11 cellular contexts compared by ENCODE assay signal in genomic region chr9:81560851-81561732, GRCh38.
DNase-seq lines count a peak whose midpoint lies in the region; ATAC-seq and TF ChIP-seq lines count a peak whose summit lies in the region.
"Had no signal": no experiment of that assay in that cellular context is flagged by ENCODE, and none has a peak within 500 bp of the region (broad histone marks: within the 10 kb centered on the region; RNA-seq: fewer than 3 reads in every experiment).

No MANE protein-coding gene starts in this region.

- H3K27ac Mint-ChIP-seq in activated CD8-positive, alpha-beta T cell treated with anti-CD3 and anti-CD28 coated beads, Interleukin-2, amount 10 ng/mL, durations not matched to agents 7 days and 5 days: no peak overlapping the region
- no peak overlapping the region for H3K27ac Mint-ChIP-seq in stimulated activated effector memory CD8-positive, alpha-beta T cell treated with anti-CD3 and anti-CD28 coated beads, Interleukin-12 subunit alpha, Interleukin-12 subunit beta, amount 100 ng/mL, for 72 hours
- H3K27ac Mint-ChIP-seq: activated T-helper 17 cell treated with anti-CD3 and anti-CD28 coated beads, Interleukin-2, amount 50 U/mL, for 72 hours had no signal

- no peaks in the 10 kb centered on the region for H3K36me3 Mint-ChIP-seq in activated CD8-positive, alpha-beta T cell treated with anti-CD3 and anti-CD28 coated beads, Interleukin-2, amount 10 ng/mL, durations not matched to agents 7 days and 5 days (ENCODE audit: low read depth)
- H3K36me3 Mint-ChIP-seq in stimulated activated effector memory CD8-positive, alpha-beta T cell treated with anti-CD3 and anti-CD28 coated beads, Interleukin-12 subunit alpha, Interleukin-12 subunit beta, amount 100 ng/mL, for 72 hours: no peaks in the 10 kb centered on the region

- H3K4me1 ChIP-seq in HEK293 (ENCODE audit: control insufficient read depth, insufficient read depth, low read length): no peaks in the 10 kb centered on the region; the same call in 1 of the 2 replicates

- DNase-seq in GM12865 (ENCODE audit: low read depth): peak; percentile 63
- peak; percentile 32 for DNase-seq in M059J (ENCODE audit: low read depth)
- peak; percentile 35 for DNase-seq in iris pigment epithelial cell (ENCODE audit: low read depth)
- DNase-seq in activated CD8-positive, alpha-beta T cell treated with anti-CD3 and anti-CD28 coated beads, Interleukin-2, amount 10 ng/mL, durations not matched to agents 7 days and 5 days: no peak
- no peak for DNase-seq in SIG-M5 treated with dmso at 0.1 percent for 504 hours (lab: John Stamatoyannopoulos, UW; ENCODE audit: unreplicated experiment)
- no peak for DNase-seq in stimulated activated effector memory CD8-positive, alpha-beta T cell treated with anti-CD3 and anti-CD28 coated beads, Interleukin-12 subunit alpha, Interleukin-12 subunit beta, amount 100 ng/mL, for 72 hours (ENCODE audit: low spot score in 2 of 2)
- DNase-seq in DMS153 (lab: John Stamatoyannopoulos, UW): no peak
- DNase-seq: effector CD8-positive, alpha-beta T cell; PC-3 had no signal

- no peaks in the 10 kb centered on the region for H3K9me3 ChIP-seq in HEK293 (ENCODE audit: control insufficient read depth, insufficient read depth, low read depth, low read length)

- POLR2A ChIA-PET in HEK293 (lab: Yijun Ruan, JAX): no interaction called here
- POLR2A ChIA-PET in activated CD8-positive, alpha-beta T cell treated with anti-CD3 and anti-CD28 coated beads, Interleukin-2, amount 10 ng/mL, durations not matched to agents 7 days and 5 days (lab: Charles Lee): no interaction called here

- H3K9me3 Mint-ChIP-seq in activated CD8-positive, alpha-beta T cell treated with anti-CD3 and anti-CD28 coated beads, Interleukin-2, amount 10 ng/mL, durations not matched to agents 7 days and 5 days (ENCODE audit: insufficient read depth): no peaks in the 10 kb centered on the region
- H3K9me3 Mint-ChIP-seq in stimulated activated effector memory CD8-positive, alpha-beta T cell treated with anti-CD3 and anti-CD28 coated beads, Interleukin-12 subunit alpha, Interleukin-12 subunit beta, amount 100 ng/mL, for 72 hours: peaks cover 3% of the 10 kb centered on the region

- no peak overlapping the region for H3K27ac ChIP-seq in HEK293 (ENCODE audit: extremely low read depth, low read depth, low read length)

- no peaks in the 10 kb centered on the region for H3K36me3 ChIP-seq in HEK293 (ENCODE audit: control insufficient read depth in 2 of 2, insufficient read depth in 1 of 2, low read length in 2 of 2)

- TF ChIP-seq CTCF in GM12865 (IDR thresholded peaks at IDR 0.05; ENCODE audit: insufficient read depth, low read depth, low read length, missing control alignments) (no peak), HEK293 (tag by site-specific recombination; IDR thresholded peaks at IDR 0.05) (no peak)

- ATAC-seq in activated CD8-positive, alpha-beta T cell treated with anti-CD3 and anti-CD28 coated beads, Interleukin-2, amount 10 ng/mL, durations not matched to agents 7 days and 5 days: no peak
- no peak for ATAC-seq in stimulated activated effector memory CD8-positive, alpha-beta T cell treated with anti-CD3 and anti-CD28 coated beads, Interleukin-12 subunit alpha, Interleukin-12 subunit beta, amount 100 ng/mL, for 72 hours
- ATAC-seq: activated T-helper 17 cell treated with anti-CD3 and anti-CD28 coated beads, Interleukin-2, amount 50 U/mL, for 72 hours; PC-3 had no signal

- no peaks in the 10 kb centered on the region for H3K4me1 Mint-ChIP-seq in activated CD8-positive, alpha-beta T cell treated with anti-CD3 and anti-CD28 coated beads, Interleukin-2, amount 10 ng/mL, durations not matched to agents 7 days and 5 days (ENCODE audit: low read depth)
- H3K4me1 Mint-ChIP-seq in stimulated activated effector memory CD8-positive, alpha-beta T cell treated with anti-CD3 and anti-CD28 coated beads, Interleukin-12 subunit alpha, Interleukin-12 subunit beta, amount 100 ng/mL, for 72 hours: no peaks in the 10 kb centered on the region

- H3K4me3 ChIP-seq in GM12865 (ENCODE audit: low read depth, low read length) (peak overlapping the region; percentile 46), HEK293 (ENCODE audit: low read depth, low read length) (no peak overlapping the region)

- CTCF ChIA-PET in HEK293 (lab: Yijun Ruan, JAX): no interaction called here
- CTCF ChIA-PET in activated CD8-positive, alpha-beta T cell treated with anti-CD3 and anti-CD28 coated beads, Interleukin-2, amount 10 ng/mL, durations not matched to agents 7 days and 5 days (lab: Charles Lee): no interaction called here

- H3K4me3 Mint-ChIP-seq in activated CD8-positive, alpha-beta T cell treated with anti-CD3 and anti-CD28 coated beads, Interleukin-2, amount 10 ng/mL, durations not matched to agents 7 days and 5 days: no peak overlapping the region
- H3K4me3 Mint-ChIP-seq in stimulated activated effector memory CD8-positive, alpha-beta T cell treated with anti-CD3 and anti-CD28 coated beads, Interleukin-12 subunit alpha, Interleukin-12 subunit beta, amount 100 ng/mL, for 72 hours: no peak overlapping the region
- H3K4me3 Mint-ChIP-seq: activated T-helper 17 cell treated with anti-CD3 and anti-CD28 coated beads, Interleukin-2, amount 50 U/mL, for 72 hours had no signal

- peaks cover 2% of the 10 kb centered on the region for H3K27me3 Mint-ChIP-seq in activated CD8-positive, alpha-beta T cell treated with anti-CD3 and anti-CD28 coated beads, Interleukin-2, amount 10 ng/mL, durations not matched to agents 7 days and 5 days (ENCODE audit: low read depth)

TF ChIP-seq in HEK293, 187 proteins besides CTCF, POLR2A, EP300 and RAD21:
- TF ChIP-seq ZNF549 (tag by site-specific recombination; IDR thresholded peaks at IDR 0.05) (no peak), ZNF558 (tag by site-specific recombination; IDR thresholded peaks at IDR 0.05) (no peak), ZFHX2 (tag by site-specific recombination; conservative IDR thresholded peaks at IDR 0.05) (peak; percentile 64), EGR2 (tag by site-specific recombination; IDR thresholded peaks at IDR 0.05; ENCODE audit: low read depth) (peak; percentile 77), ZNF548 (tag by site-specific recombination; IDR thresholded peaks at IDR 0.05) (no peak), ZNF174 (tag by site-specific recombination; IDR thresholded peaks at IDR 0.05) (no peak)

Comparison
In these comparisons a context has a peak if more than half of its experiments do, and no peak if none do; other contexts are left out.
1. DNase-seq: peak in GM12865 (single experiment), M059J (single experiment) and iris pigment epithelial cell (single experiment); none in activated CD8-positive, alpha-beta T cell treated with anti-CD3 and anti-CD28 coated beads, Interleukin-2, amount 10 ng/mL, durations not matched to agents 7 days and 5 days (single experiment), SIG-M5 treated with dmso at 0.1 percent for 504 hours (single experiment), stimulated activated effector memory CD8-positive, alpha-beta T cell treated with anti-CD3 and anti-CD28 coated beads, Interleukin-12 subunit alpha, Interleukin-12 subunit beta, amount 100 ng/mL, for 72 hours (0 of 2) and DMS153 (single experiment).